ENCODE assay signal across 36 cellular contexts in the genomic region with DNA sequence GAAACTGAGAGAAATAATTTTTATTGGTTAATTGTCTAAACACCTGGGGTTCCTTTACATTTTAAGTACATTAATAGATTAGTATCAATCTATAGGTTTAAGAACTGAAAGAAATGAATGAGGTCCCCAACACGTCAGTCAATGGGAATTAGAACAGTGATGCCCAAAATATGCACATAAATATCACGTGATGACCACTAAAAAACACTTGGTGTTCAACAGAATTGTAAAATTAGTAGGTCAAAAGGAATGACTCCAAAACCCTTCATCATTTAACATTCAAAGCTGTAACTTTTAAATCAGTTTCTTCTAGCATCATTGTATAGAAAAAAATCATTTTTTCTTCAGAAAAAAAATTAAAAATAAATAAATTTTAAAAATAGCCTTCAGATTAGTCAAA.
A peak's percentile ranks its signal among the peaks of the same experiment; 100 is the strongest.
DNase-seq lines count a peak whose midpoint lies in the region; ATAC-seq, FAIRE-seq and TF ChIP-seq lines count a peak whose summit lies in the region.
"Had no signal": no experiment of that assay in that cellular context is flagged by ENCODE, and none has a peak within 500 bp of the region (broad histone marks: within the 10 kb centered on the region; RNA-seq: fewer than 3 reads in every experiment).

No MANE protein-coding gene starts in this region.

- in situ Hi-C loops in HepG2 (cut with HindIII; ENCODE audit: extremely low pct_ligation_motif_present, low pct_unique_long_range_greater_than_20kb), result no loop called here
- in situ Hi-C loops in K562 (cut with MboI), result no loop called here
- in situ Hi-C loops in brain microvascular endothelial cell (cut with HindIII; ENCODE audit: low pct_ligation_motif_present, low sequenced_read_pairs), result no loop called here

- under 1% methylated on average over 2 of the region's 2 CpGs for WGBS in HepG2 (ENCODE audit: low lambda C conversion rate)
- WGBS in right lobe of liver (ENCODE audit: insufficient coverage, low coverage, low lambda C conversion rate, missing lambda C conversion rate), result 34% methylated on average over 2 of the region's 2 CpGs
- 2% methylated on average over 2 of the region's 2 CpGs for WGBS in K562 (ENCODE audit: insufficient coverage, low coverage, missing lambda C conversion rate)
- 74 to 92% (median 78%) methylated on average over 2 of the region's 2 CpGs for WGBS in small intestine, 3 donors

- no peak overlapping the region for H3K4me2 ChIP-seq in HepG2 (ENCODE audit: low read depth, low read length)
- no peak overlapping the region for H3K4me2 ChIP-seq in K562 (ENCODE audit: insufficient read depth, low read length)
- H3K4me2 ChIP-seq: A549; BLaER1; BLaER1 treated with 17β-estradiol and CSF1 and Interleukin-3, amounts not matched to agents 10 nM and 100 nM had no signal

- CTCF ChIA-PET in HepG2 (lab: Yijun Ruan, JAX; ENCODE audit: low intra/inter-chr PET ratio, low total read pairs), result no interaction called here
- CTCF ChIA-PET in K562 (lab: Yijun Ruan, JAX; ENCODE audit: low intra/inter-chr PET ratio), result no interaction called here
- CTCF ChIA-PET in MCF 10A (lab: Yijun Ruan, JAX), result no interaction called here

- no peak overlapping the region for H2AFZ ChIP-seq in HepG2 (ENCODE audit: low read length)
- no peak overlapping the region for H2AFZ ChIP-seq in K562 (ENCODE audit: low read depth, low read length)

- TF ChIP-seq POLR2A in HepG2 (IDR thresholded peaks at IDR 0.05; ENCODE audit: insufficient read depth in 1 of 2, low read depth in 2 of 2, low read length in 2 of 2) (no peak), right lobe of liver (IDR thresholded peaks at IDR 0.05) (no peak), K562 (conservative IDR thresholded peaks at IDR 0.05) (no peak)

- no peaks in the 10 kb centered on the region for H3K36me3 ChIP-seq in HepG2 (replicated peaks in 1 of 2; ENCODE audit: control insufficient read depth in 1 of 2, insufficient read depth in 2 of 2, low read length in 2 of 2)
- no peaks in the 10 kb centered on the region for H3K36me3 ChIP-seq in right lobe of liver
- H3K36me3 ChIP-seq in K562 (ENCODE audit: control insufficient read depth, insufficient read depth, low read length), result no peaks in the 10 kb centered on the region
- H3K36me3 ChIP-seq in small intestine (ENCODE audit: control insufficient read depth in 2 of 2, insufficient read depth in 2 of 2, low read length in 2 of 2), result no peaks in the 10 kb centered on the region
- H3K36me3 ChIP-seq in brain microvascular endothelial cell (replicated peaks), result no peaks in the 10 kb centered on the region
- H3K36me3 ChIP-seq: BE2C had no signal

- no peaks in the 10 kb centered on the region for H3K27me3 Mint-ChIP-seq in MCF 10A (ENCODE audit: insufficient read depth, unreplicated experiment)
- H3K27me3 Mint-ChIP-seq: B cell; CD4-positive, alpha-beta memory T cell; CD4-positive, alpha-beta T cell; CD4-positive, CD25-positive, alpha-beta regulatory T cell; CD8-positive, alpha-beta memory T cell had no signal

- H3K4me3 ChIP-seq in HepG2 (replicated peaks in 1 of 3; ENCODE audit: insufficient read depth in 1 of 3, low read depth in 2 of 3, low read length in 3 of 3) (no peak overlapping the region), right lobe of liver (no peak overlapping the region), K562 (no peak overlapping the region), small intestine (ENCODE audit: low read depth in 1 of 2, low read length in 2 of 2) (no peak overlapping the region), brain microvascular endothelial cell (ENCODE audit: low read depth, low read length) (no peak overlapping the region)
- H3K4me3 ChIP-seq: A549; BLaER1; BLaER1 treated with 17β-estradiol and CSF1 and Interleukin-3, amounts not matched to agents 10 nM and 100 nM had no signal

- TF ChIP-seq EP300 in HepG2 (IDR thresholded peaks at IDR 0.05; ENCODE audit: low read depth in 2 of 2, low read length in 2 of 2), result no peak
- no peak for TF ChIP-seq EP300 in HepG2 (CRISPR knock-in tag; IDR thresholded peaks at IDR 0.05; ENCODE audit: borderline replicate concordance)
- no peak for TF ChIP-seq EP300 in K562 (IDR thresholded peaks at IDR 0.05; ENCODE audit: low read length)

- H4K20me1 ChIP-seq in HepG2 (ENCODE audit: insufficient read depth, low read length), result no peaks in the 10 kb centered on the region
- H4K20me1 ChIP-seq in K562 (replicated peaks; ENCODE audit: control insufficient read depth, insufficient read depth, low read length), result no peaks in the 10 kb centered on the region
- H4K20me1 ChIP-seq: BLaER1; BLaER1 treated with 17β-estradiol and CSF1 and Interleukin-3, amounts not matched to agents 10 nM and 100 nM had no signal

- TF ChIP-seq CTCF in HepG2 (CRISPR knock-in tag; IDR thresholded peaks at IDR 0.05) (no peak), right lobe of liver (IDR thresholded peaks at IDR 0.05) (no peak), K562 (IDR thresholded peaks at IDR 0.05 in 2 of 3, conservative IDR thresholded peaks at IDR 0.05 in 1 of 3; ENCODE audit: insufficient read depth in 2 of 3, low read depth in 1 of 3, low read length in 3 of 3) (no peak), brain microvascular endothelial cell (IDR thresholded peaks at IDR 0.05; ENCODE audit: low read depth, low read length, missing control alignments) (no peak), MCF 10A (IDR thresholded peaks at IDR 0.05; ENCODE audit: unreplicated experiment) (no peak)

- H3K27ac ChIP-seq in HepG2 (ENCODE audit: extremely low read length, insufficient read depth, low read length), result no peak overlapping the region
- H3K27ac ChIP-seq in right lobe of liver, result no peak overlapping the region
- H3K27ac ChIP-seq in K562 (ENCODE audit: extremely low read depth, low read depth, low read length), result no peak overlapping the region
- H3K27ac ChIP-seq in small intestine (ENCODE audit: low read depth in 1 of 2, low read length in 1 of 2), result no peak overlapping the region
- H3K27ac ChIP-seq in brain microvascular endothelial cell, result no peak overlapping the region
- H3K27ac ChIP-seq: 22Rv1; A549; BLaER1; BLaER1 treated with 17β-estradiol and CSF1 and Interleukin-3, amounts not matched to agents 10 nM and 100 nM; C4-2B had no signal

- H3K9me3 Mint-ChIP-seq in MCF 10A (ENCODE audit: unreplicated experiment), result no peaks in the 10 kb centered on the region

- no peak for ATAC-seq in HepG2
- ATAC-seq in right lobe of liver, result no peak
- no peak for ATAC-seq in K562
- ATAC-seq: A549; CD8-positive, alpha-beta T cell had no signal

- DNase-seq in HepG2 (ENCODE audit: low spot score), result no peak
- DNase-seq in right lobe of liver, result no peak
- no peak for DNase-seq in K562 (ENCODE audit: extremely low read depth in 1 of 4, low spot score in 3 of 4)
- DNase-seq in small intestine, result no peak
- DNase-seq in brain microvascular endothelial cell, result no peak
- no peak for DNase-seq in MCF 10A (ENCODE audit: unreplicated experiment)
- no peak for DNase-seq in NOMO-1 treated with dmso at 0.1 percent for 144 hours (lab: John Stamatoyannopoulos, UW; ENCODE audit: unreplicated experiment)
- DNase-seq: 8988T; ACHN; AML-193; BE2C; C1 segment of cervical spinal cord; Caco-2; Calu3; CD4-positive, alpha-beta memory T cell; CD4-positive, alpha-beta T cell; CD4-positive, CD25-positive, alpha-beta regulatory T cell; CD8-positive, alpha-beta memory T cell; CD8-positive, alpha-beta T cell; COR-L47; DMS 273 treated with DMSO at 0.1 percent for 48 hours; DMS153; DMS53; DMS79; DMS79 treated with DMSO at 0.1 percent for 48 hours; DND-41; EL had no signal

- no peaks in the 10 kb centered on the region for H3K9me1 ChIP-seq in K562 (ENCODE audit: control insufficient read depth, insufficient read depth, low read length)

- H3K9me3 ChIP-seq in HepG2 (ENCODE audit: low read length), result peaks cover 19% of the 10 kb centered on the region
- no peaks in the 10 kb centered on the region for H3K9me3 ChIP-seq in right lobe of liver
- H3K9me3 ChIP-seq in K562 (replicated peaks; ENCODE audit: control insufficient read depth, insufficient read depth, low read depth, low read length), result no peaks in the 10 kb centered on the region
- H3K9me3 ChIP-seq in small intestine (ENCODE audit: control insufficient read depth, low read depth), result no peaks in the 10 kb centered on the region
- H3K9me3 ChIP-seq: BE2C had no signal

- intact Hi-C loops in HepG2 (cut with micrococcal nuclease; ENCODE audit: unreplicated experiment) (no loop called here), right lobe of liver (cut with DNase I) (no loop called here), K562 (cut with micrococcal nuclease) (no loop called here), MCF 10A (cut with micrococcal nuclease) (no loop called here)

- no TSS peak for BruUV-seq in HepG2 (replicated peaks; lab: Mats Ljungman, UMichigan)
- no TSS peak for BruUV-seq in K562 (replicated peaks; lab: Mats Ljungman, UMichigan)
- no TSS peak for BruUV-seq in MCF 10A (replicated peaks; lab: Mats Ljungman, UMichigan)

- H3K27me3 ChIP-seq in HepG2 (ENCODE audit: control insufficient read depth in 1 of 2, insufficient read depth in 2 of 2, low read length in 2 of 2) (no peaks in the 10 kb centered on the region), right lobe of liver (no peaks in the 10 kb centered on the region), K562 (ENCODE audit: control insufficient read depth in 2 of 2, insufficient read depth in 2 of 2, low read length in 2 of 2) (no peaks in the 10 kb centered on the region), small intestine (ENCODE audit: control insufficient read depth in 2 of 2, insufficient read depth in 2 of 2, low read length in 2 of 2) (no peaks in the 10 kb centered on the region), brain microvascular endothelial cell (replicated peaks) (no peaks in the 10 kb centered on the region)
- H3K27me3 ChIP-seq: BE2C; BLaER1; BLaER1 treated with 17β-estradiol and CSF1 and Interleukin-3, amounts not matched to agents 10 nM and 100 nM had no signal

- H3K4me3 Mint-ChIP-seq in MCF 10A (ENCODE audit: unreplicated experiment), result no peak overlapping the region
- H3K4me3 Mint-ChIP-seq: B cell; CD14-positive monocyte; CD4-positive, alpha-beta memory T cell; CD4-positive, alpha-beta T cell; CD4-positive, CD25-positive, alpha-beta regulatory T cell; CD8-positive, alpha-beta memory T cell; CD8-positive, alpha-beta T cell had no signal

- no peak overlapping the region for H3K27ac Mint-ChIP-seq in MCF 10A (ENCODE audit: low read depth, unreplicated experiment)
- H3K27ac Mint-ChIP-seq: B cell; CD14-positive monocyte; CD4-positive, alpha-beta memory T cell; CD4-positive, alpha-beta T cell; CD4-positive, CD25-positive, alpha-beta regulatory T cell; CD8-positive, alpha-beta T cell had no signal

- TF ChIP-seq RAD21 in HepG2 (CRISPR knock-in tag; IDR thresholded peaks at IDR 0.05), result no peak
- no peak for TF ChIP-seq RAD21 in K562 (CRISPR knock-in tag; conservative IDR thresholded peaks at IDR 0.05 in 1 of 2, IDR thresholded peaks at IDR 0.05 in 1 of 2)

- peaks cover 9% of the 10 kb centered on the region for H3K4me1 Mint-ChIP-seq in MCF 10A (ENCODE audit: insufficient read depth, unreplicated experiment)
- H3K4me1 Mint-ChIP-seq: B cell; CD14-positive monocyte; CD4-positive, alpha-beta memory T cell; CD4-positive, CD25-positive, alpha-beta regulatory T cell; CD8-positive, alpha-beta memory T cell had no signal

- no peaks in the 10 kb centered on the region for H3K36me3 Mint-ChIP-seq in MCF 10A (ENCODE audit: insufficient read depth, unreplicated experiment)
- H3K36me3 Mint-ChIP-seq: CD4-positive, alpha-beta memory T cell; CD4-positive, CD25-positive, alpha-beta regulatory T cell; CD8-positive, alpha-beta memory T cell; CD8-positive, alpha-beta T cell had no signal

- H3K9ac ChIP-seq in HepG2 (ENCODE audit: insufficient read depth, low read depth, low read length) (no peak overlapping the region), K562 (ENCODE audit: insufficient read depth in 1 of 2, low read depth in 2 of 2, low read length in 2 of 2) (no peak overlapping the region)
- H3K9ac ChIP-seq: BLaER1; BLaER1 treated with 17β-estradiol and CSF1 and Interleukin-3, amounts not matched to agents 10 nM and 100 nM had no signal

- FAIRE-seq in HepG2 (lab: Jason Lieb, UNC) (no peak), TTC549 (lab: Jason Lieb, UNC) (peak; percentile 68), K562 (lab: Jason Lieb, UNC) (no peak), small intestine (lab: Jason Lieb, UNC) (peak; percentile 47)
- FAIRE-seq: A549, D721Med had no signal

- H3K79me2 ChIP-seq in HepG2 (ENCODE audit: insufficient read depth, low read length) (no peaks in the 10 kb centered on the region), K562 (ENCODE audit: control insufficient read depth, insufficient read depth, low read length) (no peaks in the 10 kb centered on the region)

- no peaks in the 10 kb centered on the region for H3K4me1 ChIP-seq in HepG2 (ENCODE audit: insufficient read depth, low read length)
- no peaks in the 10 kb centered on the region for H3K4me1 ChIP-seq in right lobe of liver
- H3K4me1 ChIP-seq in K562 (replicated peaks in 1 of 2; ENCODE audit: control insufficient read depth in 2 of 2, insufficient read depth in 2 of 2, low read length in 2 of 2), result no peaks in the 10 kb centered on the region
- no peaks in the 10 kb centered on the region for H3K4me1 ChIP-seq in small intestine (ENCODE audit: control insufficient read depth in 2 of 2, insufficient read depth in 1 of 2, low read depth in 1 of 2, low read length in 1 of 2)
- H3K4me1 ChIP-seq: A549; BLaER1; BLaER1 treated with 17β-estradiol and CSF1 and Interleukin-3, amounts not matched to agents 10 nM and 100 nM; Caco-2 had no signal

- POLR2A ChIA-PET in HepG2 (lab: Yijun Ruan, JAX) (no interaction called here), K562 (lab: Yijun Ruan, JAX) (no interaction called here), MCF 10A (lab: Yijun Ruan, JAX) (no interaction called here)
